ENCODE assay signal across 1 cellular context in the genomic region with DNA sequence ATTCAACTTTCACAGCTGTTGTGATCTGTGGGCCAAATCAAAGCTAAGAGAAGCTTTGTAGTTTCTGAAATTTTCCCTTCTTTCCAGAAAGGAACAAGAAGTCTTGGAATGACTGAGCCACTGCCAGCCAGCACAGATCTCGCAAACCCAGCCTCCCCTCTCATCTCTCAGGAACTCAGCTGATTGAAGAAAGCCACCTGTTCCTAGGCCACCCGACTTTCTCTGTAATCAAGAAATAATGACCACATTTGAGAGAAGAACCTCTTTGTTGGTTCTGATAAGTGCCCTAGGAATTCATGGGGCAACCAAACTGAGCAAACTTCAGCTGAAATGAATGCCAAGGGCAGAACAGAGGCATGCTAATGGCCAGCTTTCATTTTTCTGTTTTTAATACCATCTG.
TF ChIP-seq lines count a peak whose summit lies in the region.

No MANE protein-coding gene starts in this region.

TF ChIP-seq in H1, 55 proteins besides CTCF, POLR2A, EP300 and RAD21 (continued from another document):
- no peak for TF ChIP-seq GTF2F1 (IDR thresholded peaks at IDR 0.05; ENCODE audit: borderline replicate concordance, low read depth, low read length)
